ENCODE assay signal across 10 cellular contexts in genomic region chr18:23236876-23237468, GRCh38.
DNase-seq lines count a peak whose midpoint lies in the region; ATAC-seq and TF ChIP-seq lines count a peak whose summit lies in the region.
"Had no signal": no experiment of that assay in that cellular context is flagged by ENCODE, and none has a peak within 500 bp of the region (broad histone marks: within the 10 kb centered on the region; RNA-seq: fewer than 3 reads in every experiment).

No MANE protein-coding gene starts in this region.

- H3K4me2 ChIP-seq in OCI-LY1 (ENCODE audit: low read length): peak overlapping the region; percentile 58

- no peak for TF ChIP-seq POLR2A in esophagus muscularis mucosa (IDR thresholded peaks at IDR 0.05; ENCODE audit: low read depth)

- DNase-seq in CD14-positive monocyte (ENCODE audit: low spot score) (no peak), esophagus muscularis mucosa (ENCODE audit: extremely low spot score) (no peak), amniotic stem cell (lab: John Stamatoyannopoulos, UW) (no peak), COLO829 (ENCODE audit: low spot score) (no peak), WERI-Rb-1 (no peak)

- H3K79me2 ChIP-seq in OCI-LY1 (ENCODE audit: insufficient read depth, low read length): no peaks in the 10 kb centered on the region
- H3K79me2 ChIP-seq: parathyroid adenoma had no signal

- H3K9me3 Mint-ChIP-seq in CD14-positive monocyte: peaks cover 0 to 4% (median 0%) of the 10 kb centered on the region in 7 donors
- H3K9me3 Mint-ChIP-seq: CD4-positive, alpha-beta T cell had no signal

- H3K27me3 Mint-ChIP-seq in CD14-positive monocyte (ENCODE audit: low read depth in 3 of 3): peaks cover 0 to 5% (median under 1%) of the 10 kb centered on the region in 3 donors
- H3K27me3 Mint-ChIP-seq: CD4-positive, alpha-beta T cell had no signal

- peak overlapping the region in 1 of 2 donors; percentile 80 for H3K4me3 Mint-ChIP-seq in CD14-positive monocyte

- peak overlapping the region; percentile 11 for H3K4me3 ChIP-seq in OCI-LY1 (ENCODE audit: low read depth, low read length, poor library complexity, severe bottlenecking)
- peak overlapping the region in 1 of 4 donors; percentile 47 for H3K4me3 ChIP-seq in esophagus muscularis mucosa
- H3K4me3 ChIP-seq in rectal smooth muscle tissue (ENCODE audit: low read length): peak overlapping the region; percentile 48
- no peak overlapping the region for H3K4me3 ChIP-seq in WERI-Rb-1 (ENCODE audit: low read depth, low read length)

- H3K36me3 ChIP-seq in OCI-LY1 (ENCODE audit: insufficient read depth, low read length): no peaks in the 10 kb centered on the region
- H3K36me3 ChIP-seq in esophagus muscularis mucosa: no peaks in the 10 kb centered on the region
- no peaks in the 10 kb centered on the region for H3K36me3 ChIP-seq in rectal smooth muscle tissue (ENCODE audit: control insufficient read depth, insufficient read depth, low read length)
- no peaks in the 10 kb centered on the region for H3K36me3 ChIP-seq in WERI-Rb-1

- no peak for TF ChIP-seq EP300 in esophagus muscularis mucosa (IDR thresholded peaks at IDR 0.05)

- H3K4me1 ChIP-seq in OCI-LY1 (ENCODE audit: insufficient read depth, low read length, severe bottlenecking): peaks cover 88% of the 10 kb centered on the region
- H3K4me1 ChIP-seq in esophagus muscularis mucosa: peaks cover 18 to 26% (median 24%) of the 10 kb centered on the region in 4 donors
- H3K4me1 ChIP-seq in rectal smooth muscle tissue (ENCODE audit: control insufficient read depth, insufficient read depth, low read length): peaks cover 9% of the 10 kb centered on the region
- H3K4me1 ChIP-seq: parathyroid adenoma had no signal

- no peaks in the 10 kb centered on the region for H4K20me1 ChIP-seq in OCI-LY1 (ENCODE audit: insufficient read depth, low read length)

- H3K27ac ChIP-seq in OCI-LY1 (ENCODE audit: low read depth, low read length, poor library complexity, severe bottlenecking) (peak overlapping the region; percentile 94), esophagus muscularis mucosa (replicated peaks in 1 of 4) (peak overlapping the region; percentile 77 to 83 (median 78)), rectal smooth muscle tissue (ENCODE audit: low read depth, low read length) (peak overlapping the region; percentile 74), WERI-Rb-1 (no peak overlapping the region)
- H3K27ac ChIP-seq: parathyroid adenoma had no signal

- intact Hi-C loops in CD14-positive monocyte (cut with micrococcal nuclease) (loop anchor here (10.0 kb wide), 2 partner anchors 188 to 348 kb away; partner anchors contain the start of gene NPC1 (in 1 of the 2)), esophagus muscularis mucosa (cut with DNase I) (loop anchor here (5.0 to 10.0 kb wide), 2 partner anchors 105 to 118 kb away; no protein-coding TSS in a partner anchor)

- 85% methylated on average over 7 of the region's 13 CpGs for WGBS in esophagus muscularis mucosa

- H3K4me1 Mint-ChIP-seq in CD14-positive monocyte: peaks cover 23% of the 10 kb centered on the region

- no peak for ATAC-seq in HG03108 (IDR thresholded peaks at IDR 0.05; ENCODE audit: unreplicated experiment)

- H3K9ac ChIP-seq in OCI-LY1 (ENCODE audit: low read length): peak overlapping the region; percentile 56
- no peak overlapping the region for H3K9ac ChIP-seq in rectal smooth muscle tissue (ENCODE audit: low read length)
- H3K9ac ChIP-seq: parathyroid adenoma had no signal

- TF ChIP-seq CTCF in CD14-positive monocyte (IDR thresholded peaks at IDR 0.05): no peak
- no peak; the same call in 1 of the 2 replicates for TF ChIP-seq CTCF in OCI-LY1 (IDR thresholded peaks at IDR 0.05; ENCODE audit: low read length)
- no peak for TF ChIP-seq CTCF in esophagus muscularis mucosa (IDR thresholded peaks at IDR 0.05)
- TF ChIP-seq CTCF in WERI-Rb-1 (IDR thresholded peaks at IDR 0.05; ENCODE audit: low read depth, low read length): no peak

- no peak overlapping the region for H2AFZ ChIP-seq in OCI-LY1 (ENCODE audit: low read length)
- H2AFZ ChIP-seq: parathyroid adenoma had no signal

- H3K9me2 ChIP-seq in OCI-LY1 (ENCODE audit: low read depth, low read length): no peaks in the 10 kb centered on the region

- H3K9me3 ChIP-seq in OCI-LY1 (ENCODE audit: low read length): no peaks in the 10 kb centered on the region
- no peaks in the 10 kb centered on the region for H3K9me3 ChIP-seq in esophagus muscularis mucosa
- no peaks in the 10 kb centered on the region for H3K9me3 ChIP-seq in WERI-Rb-1 (ENCODE audit: severe bottlenecking)

- 0 out of 2 replicates have a peak, but pooled peaks cover 7% of the 10 kb centered on the region for H3F3A ChIP-seq in OCI-LY1 (ENCODE audit: insufficient read depth, low read length)

- peak overlapping the region in 6 of 7 donors; percentile 82 to 94 (median 92) for H3K27ac Mint-ChIP-seq in CD14-positive monocyte

- no peaks in the 10 kb centered on the region for H3K27me3 ChIP-seq in OCI-LY1 (ENCODE audit: insufficient read depth, low read length)
- H3K27me3 ChIP-seq in esophagus muscularis mucosa: no peaks in the 10 kb centered on the region
- no peaks in the 10 kb centered on the region for H3K27me3 ChIP-seq in rectal smooth muscle tissue (ENCODE audit: control insufficient read depth, insufficient read depth, low read length)
- no peaks in the 10 kb centered on the region for H3K27me3 ChIP-seq in WERI-Rb-1 (ENCODE audit: insufficient read depth, low read depth, severe bottlenecking)

- H3K36me3 Mint-ChIP-seq in CD14-positive monocyte: no peaks in the 10 kb centered on the region
